In genomic region chr10:19819419-19820033, GRCh38 we compare ENCODE assay signal across 8 cellular contexts. TPM values are rescaled to one million over a fixed set of nuclear protein-coding genes. Genes with fewer than 3 reads are reported as not detected.
DNase-seq lines count a peak whose midpoint lies in the region; ATAC-seq, FAIRE-seq and TF ChIP-seq lines count a peak whose summit lies in the region.

No MANE protein-coding gene starts in this region.

- no peak overlapping the region for H3K4me3 ChIP-seq in OCI-LY1 (ENCODE audit: low read depth, low read length, poor library complexity, severe bottlenecking)
- H3K4me3 ChIP-seq in endodermal cell (ENCODE audit: low read length): no peak overlapping the region
- peak overlapping the region; percentile 85 for H3K4me3 ChIP-seq in neural cell (ENCODE audit: low read length)

- DNase-seq in CD14-positive monocyte (ENCODE audit: low spot score) (no peak), GM19239 (ENCODE audit: insufficient read length, low spot score) (no peak), endodermal cell (no peak), DMS79 (lab: John Stamatoyannopoulos, UW) (no peak), GM12892 (ENCODE audit: insufficient read length) (no peak)

- TF ChIP-seq RAD21 in neural cell (conservative IDR thresholded peaks at IDR 0.05): peak; percentile 80

- H3K27ac Mint-ChIP-seq in CD14-positive monocyte (peak overlapping the region in 6 of 7 donors; percentile 60 to 98 (median 96)), endodermal cell (no peak overlapping the region)

- H3K9ac ChIP-seq in OCI-LY1 (ENCODE audit: low read length) (no peak overlapping the region), endodermal cell (ENCODE audit: extremely low read depth, low read length, poor library complexity, severe bottlenecking) (no peak overlapping the region), neural cell (ENCODE audit: low read length) (no peak overlapping the region)

- H3K9me2 ChIP-seq in OCI-LY1 (ENCODE audit: low read depth, low read length) (no peaks in the 10 kb centered on the region), neural cell (ENCODE audit: insufficient read depth, low read length) (no peaks in the 10 kb centered on the region)

- no peak for TF ChIP-seq EP300 in neural cell (conservative IDR thresholded peaks at IDR 0.05; ENCODE audit: poor library complexity, severe bottlenecking)

- H3K4me2 ChIP-seq in OCI-LY1 (ENCODE audit: low read length) (no peak overlapping the region), neural cell (ENCODE audit: low read length) (peak overlapping the region; percentile 16)

- peaks cover 52% of the 10 kb centered on the region for H3K4me1 Mint-ChIP-seq in CD14-positive monocyte
- H3K4me1 Mint-ChIP-seq in endodermal cell: peaks cover 15% of the 10 kb centered on the region

- H3K4me1 ChIP-seq in OCI-LY1 (ENCODE audit: insufficient read depth, low read length, severe bottlenecking) (no peaks in the 10 kb centered on the region), endodermal cell (ENCODE audit: control insufficient read depth, insufficient read depth, low read length) (no peaks in the 10 kb centered on the region)

- H3K9me3 Mint-ChIP-seq in CD14-positive monocyte (no peaks in the 10 kb centered on the region), endodermal cell (no peaks in the 10 kb centered on the region)

- H4K20me1 ChIP-seq in OCI-LY1 (ENCODE audit: insufficient read depth, low read length) (no peaks in the 10 kb centered on the region), neural cell (ENCODE audit: insufficient read depth) (no peaks in the 10 kb centered on the region)

- peak; percentile 82 for TF ChIP-seq CTCF in CD14-positive monocyte (IDR thresholded peaks at IDR 0.05)
- TF ChIP-seq CTCF in OCI-LY1 (IDR thresholded peaks at IDR 0.05; ENCODE audit: low read length): peak; percentile 67
- peak; percentile 92 for TF ChIP-seq CTCF in endodermal cell (conservative IDR thresholded peaks at IDR 0.05)
- peak; percentile 79 for TF ChIP-seq CTCF in neural cell (IDR thresholded peaks at IDR 0.05; ENCODE audit: poor library complexity, severe bottlenecking)

- H3K9me3 ChIP-seq in OCI-LY1 (ENCODE audit: low read length): no peaks in the 10 kb centered on the region
- no peaks in the 10 kb centered on the region for H3K9me3 ChIP-seq in endodermal cell (ENCODE audit: control insufficient read depth, low read length)
- no peaks in the 10 kb centered on the region for H3K9me3 ChIP-seq in neural cell (ENCODE audit: low read length)

- H3F3A ChIP-seq in OCI-LY1 (ENCODE audit: insufficient read depth, low read length): no peaks in the 10 kb centered on the region
- H3F3A ChIP-seq in neural cell (ENCODE audit: insufficient read depth, low read length, poor library complexity, severe bottlenecking): peaks cover 3% of the 10 kb centered on the region

- no peak overlapping the region for H3K27ac ChIP-seq in OCI-LY1 (ENCODE audit: low read depth, low read length, poor library complexity, severe bottlenecking)
- H3K27ac ChIP-seq in endodermal cell (ENCODE audit: low read depth, low read length): no peak overlapping the region
- no peak overlapping the region for H3K27ac ChIP-seq in neural cell (ENCODE audit: low read length)

- H3K4me3 Mint-ChIP-seq in CD14-positive monocyte (peak overlapping the region; percentile 99), endodermal cell (no peak overlapping the region)

- ATAC-seq in HG03196 (IDR thresholded peaks at IDR 0.05; ENCODE audit: unreplicated experiment): no peak

- FAIRE-seq in GM19239 (lab: Jason Lieb, UNC) (peak; percentile 84), GM12892 (lab: Jason Lieb, UNC) (no peak)

- intact Hi-C loops in CD14-positive monocyte (cut with micrococcal nuclease): loop anchor here in 1 of 2 donors (2.0 to 5.0 kb wide), 3 partner anchors 13 to 183 kb away; no protein-coding TSS in a partner anchor

- H3K36me3 ChIP-seq in OCI-LY1 (ENCODE audit: insufficient read depth, low read length) (no peaks in the 10 kb centered on the region), endodermal cell (ENCODE audit: control insufficient read depth, insufficient read depth, low read length) (no peaks in the 10 kb centered on the region), neural cell (ENCODE audit: insufficient read depth, low read length) (no peaks in the 10 kb centered on the region)

- 18% methylated on average over 2 of the region's 2 CpGs; no CpG with 5 or more reads in 1 of the 2 experiments for WGBS in endodermal cell (ENCODE audit: insufficient coverage in 1 of 2, insufficient read length in 1 of 2), 2 experiments

- no peaks in the 10 kb centered on the region for H3K79me2 ChIP-seq in OCI-LY1 (ENCODE audit: insufficient read depth, low read length)
- peaks cover 23% of the 10 kb centered on the region for H3K79me2 ChIP-seq in neural cell (replicated peaks; ENCODE audit: insufficient read depth, low read length)

- no peak for TF ChIP-seq POLR2A in GM12892 (IDR thresholded peaks at IDR 0.05; ENCODE audit: low read depth, low read length)

- peaks cover 3 to 7% (median 5%) of the 10 kb centered on the region in 3 donors for H3K27me3 Mint-ChIP-seq in CD14-positive monocyte (ENCODE audit: low read depth in 3 of 3)
- H3K27me3 Mint-ChIP-seq in endodermal cell (ENCODE audit: insufficient read depth): peaks cover 7% of the 10 kb centered on the region

- H2AFZ ChIP-seq in OCI-LY1 (ENCODE audit: low read length) (no peak overlapping the region), neural cell (ENCODE audit: low read depth, low read length) (no peak overlapping the region)

- H3K36me3 Mint-ChIP-seq in CD14-positive monocyte (peaks cover 17 to 29% of the 10 kb centered on the region in 2 donors), endodermal cell (ENCODE audit: low read depth) (peaks cover 7% of the 10 kb centered on the region)

- H3K27me3 ChIP-seq in OCI-LY1 (ENCODE audit: insufficient read depth, low read length): no peaks in the 10 kb centered on the region
- peaks cover 18% of the 10 kb centered on the region for H3K27me3 ChIP-seq in endodermal cell (ENCODE audit: control insufficient read depth, insufficient read depth, low read length, poor library complexity, severe bottlenecking)
- H3K27me3 ChIP-seq in neural cell (ENCODE audit: insufficient read depth, low read depth, low read length): no peaks in the 10 kb centered on the region

TF ChIP-seq in neural cell, 6 proteins besides CTCF, POLR2A, EP300 and RAD21:
- TF ChIP-seq SMC3 (conservative IDR thresholded peaks at IDR 0.05; ENCODE audit: poor library complexity): peak; percentile 91
- no peak for TF ChIP-seq REST (IDR thresholded peaks at IDR 0.05; ENCODE audit: borderline replicate concordance)

RNA-seq across cellular contexts. Expression of gene PLXDC2, which starts 3.3 kb away (rescaled TPM):
- 100 to 1,000 TPM in 1 of 2 donors, 10 to 100 TPM in 1; 93.6 to 128 TPM for polyA plus RNA-seq in CD14-positive monocyte
- total RNA-seq in endodermal cell: 10 to 100 TPM; 19.5 to 26.4 TPM
- polyA plus RNA-seq in endodermal cell (2013, experiment 1 of 2): 10.5 TPM
- 10.9 TPM for polyA plus RNA-seq in endodermal cell (2013, experiment 2 of 2)
- polyA plus RNA-seq in neural cell: 2.3 and 3.4 TPM in 2 replicates
- polyA minus RNA-seq in neural cell: 16.6 and 18.8 TPM in 2 replicates
- polyA plus RNA-seq in GM12892 (2012; ENCODE audit: missing spikeins): 0.04 TPM

Comparison
In these comparisons a context has a peak if more than half of its experiments do, and no peak if none do; other contexts are left out.
1. RNA of gene PLXDC2, which starts 3.3 kb away (polyA plus RNA-seq): 93.6 to 128 TPM in CD14-positive monocyte; 2.3 to 3.4 TPM in neural cell; every median in the first group is over 10 times any median in the second.
2. Peak in every context shown above with its lines, with median percentiles within 50 percentile points of each other: CTCF ChIP-seq.